1 cellular context compared by ENCODE assay signal in genomic region chr15:77768107-77768506, GRCh38.
TF ChIP-seq lines count a peak whose summit lies in the region.

No MANE protein-coding gene starts in this region.

TF ChIP-seq in H1, 55 proteins besides CTCF, POLR2A, EP300 and RAD21 (continued from another document):
- TF ChIP-seq CHD7 (IDR thresholded peaks at IDR 0.05; ENCODE audit: insufficient replicate concordance, low read length) (no peak), MAX (IDR thresholded peaks at IDR 0.05) (no peak), CBX8 (IDR thresholded peaks at IDR 0.05; ENCODE audit: borderline replicate concordance, low read depth, low read length) (no peak), ATF3 (IDR thresholded peaks at IDR 0.05; ENCODE audit: insufficient read depth, low read depth, low read length) (no peak), HDAC2 (IDR thresholded peaks at IDR 0.05; ENCODE audit: borderline replicate concordance in 1 of 2, low read depth in 2 of 2, low read length in 2 of 2) (no peak), E2F6 (IDR thresholded peaks at IDR 0.05) (no peak), RFX5 (IDR thresholded peaks at IDR 0.05; ENCODE audit: borderline replicate concordance, low read depth, low read length) (no peak), SP2 (IDR thresholded peaks at IDR 0.05; ENCODE audit: low read length) (no peak), CTBP2 (IDR thresholded peaks at IDR 0.05; ENCODE audit: borderline replicate concordance, insufficient read depth, insufficient read length, low read length) (no peak), EGR1 (IDR thresholded peaks at IDR 0.05; ENCODE audit: borderline replicate concordance, low read depth, low read length) (no peak), KDM5A (IDR thresholded peaks at IDR 0.05; ENCODE audit: low read length) (no peak), GABPA (IDR thresholded peaks at IDR 0.05; ENCODE audit: borderline replicate concordance, insufficient read depth, low read length) (no peak), RNF2 (IDR thresholded peaks at IDR 0.05; ENCODE audit: borderline replicate concordance, low read depth, low read length, missing control alignments, poor library complexity, severe bottlenecking) (no peak)
